ENCODE assay signal across 8 cellular contexts in the genomic region with DNA sequence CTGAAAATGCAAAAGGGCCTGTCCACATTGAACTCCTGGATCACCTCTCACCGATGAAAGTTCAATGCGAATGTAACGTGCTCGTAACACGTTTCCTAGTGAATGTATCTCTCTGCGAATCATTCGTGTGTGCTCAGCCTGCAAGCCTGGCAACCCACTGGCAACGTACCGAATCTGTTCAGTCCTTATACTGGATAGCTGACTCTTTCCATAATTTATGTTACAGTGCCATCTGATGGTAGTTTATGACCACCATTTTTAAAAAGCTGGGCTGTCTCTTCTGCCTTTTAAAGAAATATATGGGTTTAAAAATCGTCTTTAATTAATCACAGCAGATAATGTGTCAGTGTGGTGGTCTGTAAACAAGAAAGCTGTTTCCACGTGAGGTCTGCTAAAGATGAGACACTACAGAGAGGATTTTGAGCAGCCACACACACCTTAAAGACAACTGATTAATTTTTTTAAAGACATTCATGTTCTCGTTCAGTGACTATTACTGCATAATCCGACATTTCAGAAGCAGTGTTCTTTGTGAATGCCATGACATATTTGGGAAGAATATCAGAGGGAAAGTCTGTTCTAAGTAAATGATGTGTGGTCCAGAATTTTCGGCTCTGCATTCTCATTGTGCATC.
DNase-seq lines count a peak whose midpoint lies in the region; ATAC-seq, FAIRE-seq and TF ChIP-seq lines count a peak whose summit lies in the region.

No MANE protein-coding gene starts in this region.

- DNase-seq in AG09319 (ENCODE audit: extremely low read depth, low read depth) (no peak), GM12892 (ENCODE audit: insufficient read length) (no peak), NCI-H2081 (lab: John Stamatoyannopoulos, UW) (peak; percentile 43 to 64), activated B cell treated with CpG ODN at 0.5 μM for 24 hours (no peak), frontal cortex (ENCODE audit: low spot score in 2 of 2) (peak; percentile 44 to 54), GM19240 (ENCODE audit: insufficient read length, low spot score) (no peak), activated gamma-delta T cell (lab: John Stamatoyannopoulos, UW) (no peak)

- H3K27me3 ChIP-seq in parathyroid adenoma (ENCODE audit: control insufficient read depth, insufficient read depth, low read length) = no peaks in the 10 kb centered on the region

- no peak for TF ChIP-seq POLR2A in GM12892 (IDR thresholded peaks at IDR 0.05; ENCODE audit: low read depth, low read length)

- no peaks in the 10 kb centered on the region for H3K36me3 ChIP-seq in parathyroid adenoma (ENCODE audit: control insufficient read depth, insufficient read depth, low read length)

- peak; percentile 70 for FAIRE-seq in GM12892 (lab: Jason Lieb, UNC)
- FAIRE-seq in frontal cortex (lab: Jason Lieb, UNC) = peak; percentile 73

- H3K4me1 ChIP-seq in parathyroid adenoma = peaks cover 5% of the 10 kb centered on the region

- POLR2A ChIA-PET in activated B cell treated with CpG ODN at 0.5 μM for 24 hours (lab: Charles Lee) = interaction anchor here (0.7 kb wide), 1 partner anchor 1121 kb away, joined by 3 read pairs; no protein-coding TSS in a partner anchor

- intact Hi-C loops in activated B cell treated with CpG ODN at 0.5 μM for 24 hours (cut with micrococcal nuclease) = loop anchor here (1.0 to 10.0 kb wide), 7 partner anchors 646 to 1708 kb away; no protein-coding TSS in a partner anchor

- no peaks in the 10 kb centered on the region for H3K79me2 ChIP-seq in parathyroid adenoma

- H3K36me3 Mint-ChIP-seq in activated B cell treated with CpG ODN at 0.5 μM for 24 hours (ENCODE audit: low read depth) = no peaks in the 10 kb centered on the region

- no peak overlapping the region for H3K9ac ChIP-seq in parathyroid adenoma

- CTCF ChIA-PET in activated B cell treated with CpG ODN at 0.5 μM for 24 hours (lab: Charles Lee) = interaction anchor here (0.8 to 4.3 kb wide), 7 partner anchors 1099 to 1589 kb away, joined by 3 to 38 read pairs (median 7); no protein-coding TSS in a partner anchor

- H3K27ac Mint-ChIP-seq in activated B cell treated with CpG ODN at 0.5 μM for 24 hours = no peak overlapping the region

- H3K27me3 Mint-ChIP-seq in activated B cell treated with CpG ODN at 0.5 μM for 24 hours = no peaks in the 10 kb centered on the region

- peaks cover 3% of the 10 kb centered on the region for H3K4me1 Mint-ChIP-seq in activated B cell treated with CpG ODN at 0.5 μM for 24 hours

- no peaks in the 10 kb centered on the region for H3K9me3 ChIP-seq in parathyroid adenoma (ENCODE audit: control insufficient read depth, low read length)

- ATAC-seq in activated B cell treated with CpG ODN at 0.5 μM for 24 hours (ENCODE audit: low read depth) = peak; percentile 68

- H3K9me3 Mint-ChIP-seq in activated B cell treated with CpG ODN at 0.5 μM for 24 hours = no peaks in the 10 kb centered on the region

- peak; percentile 49 for TF ChIP-seq CTCF in AG09319 (IDR thresholded peaks at IDR 0.05; ENCODE audit: low read depth, low read length)
- no peak for TF ChIP-seq CTCF in activated B cell treated with CpG ODN at 0.5 μM for 24 hours (IDR thresholded peaks at IDR 0.05)
- peak; percentile 34 for TF ChIP-seq CTCF in parathyroid adenoma (IDR thresholded peaks at IDR 0.05)

- H3K27ac ChIP-seq in parathyroid adenoma = no peak overlapping the region

- H3K4me2 ChIP-seq in parathyroid adenoma (ENCODE audit: low read length) = no peak overlapping the region

- H2AFZ ChIP-seq in parathyroid adenoma = peak overlapping the region; percentile 34

- no peak overlapping the region for H3K4me3 Mint-ChIP-seq in activated B cell treated with CpG ODN at 0.5 μM for 24 hours

- H3K4me3 ChIP-seq in parathyroid adenoma (ENCODE audit: low read depth, low read length) = no peak overlapping the region

Comparison
In these comparisons a context has a peak if more than half of its experiments do, and no peak if none do; other contexts are left out.
1. DNase-seq: peak in NCI-H2081 (2 of 2) and frontal cortex (2 of 2); none in AG09319 (single experiment), GM12892 (single experiment), activated B cell treated with CpG ODN at 0.5 μM for 24 hours (single experiment), GM19240 (single experiment) and activated gamma-delta T cell (single experiment).